ENCODE assay signal across 1 cellular context in genomic region chr21:46458315-46459023, GRCh38.
TF ChIP-seq lines count a peak whose summit lies in the region.

Gene DIP2A (plus strand): TSS chr21:46458891. CDS start chr21:46459132, 241 bp downstream.

TF ChIP-seq in HepG2, 621 proteins besides CTCF, POLR2A, EP300 and RAD21 (continued from another document and continues in another):
- TF ChIP-seq MEIS1 (CRISPR knock-in tag; IDR thresholded peaks at IDR 0.05; ENCODE audit: borderline replicate concordance), result peak; percentile 50; the same call in 1 of the 2 replicates
- TF ChIP-seq ZFP90 (CRISPR knock-in tag; IDR thresholded peaks at IDR 0.05; ENCODE audit: borderline replicate concordance), result peak; percentile 39; the same call in 1 of the 2 replicates
- TF ChIP-seq ZBTB10 (CRISPR knock-in tag; IDR thresholded peaks at IDR 0.05; ENCODE audit: borderline replicate concordance), result peak; percentile 45
- peak; percentile 52; the same call in 1 of the 2 replicates for TF ChIP-seq HDAC2 (CRISPR knock-in tag; IDR thresholded peaks at IDR 0.05)
- peak; percentile 67 for TF ChIP-seq ZNF510 (CRISPR knock-in tag; IDR thresholded peaks at IDR 0.05; ENCODE audit: low read depth)
- peak; percentile 88 for TF ChIP-seq ZMYM4 (CRISPR knock-in tag; IDR thresholded peaks at IDR 0.05)
- no peak for TF ChIP-seq ATAD3A (CRISPR knock-in tag; IDR thresholded peaks at IDR 0.05)
- peak; percentile 85 for TF ChIP-seq ARNT2 (CRISPR knock-in tag; IDR thresholded peaks at IDR 0.05; ENCODE audit: low read depth)
- 0 out of 2 replicates have a peak, but pooled peaks have one; percentile 74 for TF ChIP-seq ZNF30 (CRISPR knock-in tag; IDR thresholded peaks at IDR 0.05)
- peak; percentile 56 for TF ChIP-seq TAF15 (IDR thresholded peaks at IDR 0.05; ENCODE audit: low read depth, low read length, poor library complexity, severe bottlenecking)
- no peak for TF ChIP-seq ZFP36L2 (CRISPR knock-in tag; IDR thresholded peaks at IDR 0.05)
- peak; percentile 54 for TF ChIP-seq ZSCAN21 (CRISPR knock-in tag; IDR thresholded peaks at IDR 0.05; ENCODE audit: borderline replicate concordance)
- TF ChIP-seq ZSCAN30 (CRISPR knock-in tag; IDR thresholded peaks at IDR 0.05), result no peak
- peak; percentile 73 for TF ChIP-seq KMT2B (CRISPR knock-in tag; IDR thresholded peaks at IDR 0.05)
- peak; percentile 90 for TF ChIP-seq ZNF883 (CRISPR knock-in tag; IDR thresholded peaks at IDR 0.05; ENCODE audit: not compliant biosample characterization)
- TF ChIP-seq ZNF160 (CRISPR knock-in tag; IDR thresholded peaks at IDR 0.05), result peak; percentile 85
- TF ChIP-seq ZNF770 (CRISPR knock-in tag; IDR thresholded peaks at IDR 0.05), result peak; percentile 22; the same call in 1 of the 2 replicates
- peak; percentile 36 to 72; a peak in 2 of 4 replicates for TF ChIP-seq NR2F1 (CRISPR knock-in tag; IDR thresholded peaks at IDR 0.05)
- TF ChIP-seq AGO1 (IDR thresholded peaks at IDR 0.05; ENCODE audit: low read depth, low read length, poor library complexity, severe bottlenecking), result peak; percentile 34
- TF ChIP-seq POLR2AphosphoS5 (IDR thresholded peaks at IDR 0.05; ENCODE audit: low read depth, low read length), result peak; percentile 79
- TF ChIP-seq RNF219 (CRISPR knock-in tag; IDR thresholded peaks at IDR 0.05), result no peak
- TF ChIP-seq AGO2 (optimal IDR thresholded peaks at IDR 0.05; ENCODE audit: low read depth, low read length), result peak; percentile 62
- TF ChIP-seq SIN3B (IDR thresholded peaks at IDR 0.05; ENCODE audit: low read length), result peak; percentile 57; the same call in 1 of the 2 replicates
- TF ChIP-seq MATR3 (CRISPR knock-in tag; IDR thresholded peaks at IDR 0.05), result no peak
- TF ChIP-seq HNRNPH1 (optimal IDR thresholded peaks at IDR 0.05; ENCODE audit: low read depth, low read length), result no peak
- TF ChIP-seq SIN3A (IDR thresholded peaks at IDR 0.05; ENCODE audit: borderline replicate concordance, low read depth, low read length), result peak; percentile 67; the same call in 1 of the 2 replicates
- TF ChIP-seq SOX6 (IDR thresholded peaks at IDR 0.05), result no peak
- TF ChIP-seq SOX6 (CRISPR knock-in tag; IDR thresholded peaks at IDR 0.05), result peak; percentile 71
- TF ChIP-seq ATF2 (CRISPR knock-in tag; IDR thresholded peaks at IDR 0.05), result peak; percentile 75; the same call in 1 of the 2 replicates
- TF ChIP-seq GABPB1 (CRISPR knock-in tag; IDR thresholded peaks at IDR 0.05), result peak; percentile 80; the same call in 1 of the 2 replicates
- TF ChIP-seq ETV6 (CRISPR knock-in tag; conservative IDR thresholded peaks at IDR 0.05), result 0 out of 2 replicates have a peak, but pooled peaks have one; percentile 20
- peak; percentile 45 for TF ChIP-seq MED1 (CRISPR knock-in tag; IDR thresholded peaks at IDR 0.05)
- peak; percentile 78 for TF ChIP-seq ERF (CRISPR knock-in tag; IDR thresholded peaks at IDR 0.05)
- TF ChIP-seq ZFP82 (CRISPR knock-in tag; IDR thresholded peaks at IDR 0.05; ENCODE audit: borderline replicate concordance), result no peak
- no peak; the same call in 1 of the 2 replicates for TF ChIP-seq THRA (CRISPR knock-in tag; IDR thresholded peaks at IDR 0.05; ENCODE audit: borderline replicate concordance)
- peak; percentile 13; the same call in 1 of the 2 replicates for TF ChIP-seq NR2F6 (IDR thresholded peaks at IDR 0.05)
- 0 out of 2 replicates have a peak, but pooled peaks have one; percentile 53 for TF ChIP-seq NR2F6 (CRISPR knock-in tag; IDR thresholded peaks at IDR 0.05)
- TF ChIP-seq JUNB (CRISPR knock-in tag; IDR thresholded peaks at IDR 0.05; ENCODE audit: borderline replicate concordance), result no peak
- TF ChIP-seq TBX2 (CRISPR knock-in tag; IDR thresholded peaks at IDR 0.05; ENCODE audit: borderline replicate concordance), result peak; percentile 89
- peak; percentile 96 for TF ChIP-seq RBFOX2 (IDR thresholded peaks at IDR 0.05; ENCODE audit: low read depth, low read length)
- peak; percentile 68; the same call in 1 of the 2 replicates for TF ChIP-seq ZNF335 (CRISPR knock-in tag; IDR thresholded peaks at IDR 0.05)
- TF ChIP-seq KLF16 (CRISPR knock-in tag; IDR thresholded peaks at IDR 0.05), result peak in 1 of 2 experiments; percentile 90; a peak in 2 of 4 replicates
- peak; percentile 39; the same call in 1 of the 2 replicates for TF ChIP-seq ZNF556 (CRISPR knock-in tag; IDR thresholded peaks at IDR 0.05; ENCODE audit: borderline replicate concordance)
- peak; percentile 95 for TF ChIP-seq ZBTB14 (CRISPR knock-in tag; IDR thresholded peaks at IDR 0.05)
- 0 out of 2 replicates have a peak, but pooled peaks have one; percentile 48 for TF ChIP-seq MAF1 (CRISPR knock-in tag; IDR thresholded peaks at IDR 0.05; ENCODE audit: borderline replicate concordance)
- 0 out of 2 replicates have a peak, but pooled peaks have one; percentile 87 for TF ChIP-seq ZFP36L1 (CRISPR knock-in tag; IDR thresholded peaks at IDR 0.05)
- TF ChIP-seq PATZ1 (CRISPR knock-in tag; IDR thresholded peaks at IDR 0.05), result no peak; the same call in 1 of the 2 replicates
- TF ChIP-seq ZNF143 (CRISPR knock-in tag; IDR thresholded peaks at IDR 0.05), result peak; percentile 92
- TF ChIP-seq ZNF460 (CRISPR knock-in tag; IDR thresholded peaks at IDR 0.05; ENCODE audit: borderline replicate concordance), result no peak; the same call in 1 of the 2 replicates
- TF ChIP-seq ZSCAN20 (CRISPR knock-in tag; IDR thresholded peaks at IDR 0.05; ENCODE audit: borderline replicate concordance), result peak; percentile 87; the same call in 1 of the 2 replicates
- peak; percentile 76; the same call in 1 of the 2 replicates for TF ChIP-seq ATF7-NPFF (CRISPR knock-in tag; IDR thresholded peaks at IDR 0.05; ENCODE audit: low read depth)
- TF ChIP-seq SALL2 (CRISPR knock-in tag; IDR thresholded peaks at IDR 0.05), result 0 out of 2 replicates have a peak, but pooled peaks have one; percentile 27
- TF ChIP-seq HDAC1 (CRISPR knock-in tag; IDR thresholded peaks at IDR 0.05), result peak; percentile 89
- TF ChIP-seq ZGPAT (CRISPR knock-in tag; IDR thresholded peaks at IDR 0.05), result peak; percentile 87
- no peak for TF ChIP-seq ZNF136 (CRISPR knock-in tag; IDR thresholded peaks at IDR 0.05; ENCODE audit: low read depth)
- peak; percentile 83 for TF ChIP-seq DRAP1 (CRISPR knock-in tag; IDR thresholded peaks at IDR 0.05)
- peak; percentile 95 for TF ChIP-seq SAP130 (CRISPR knock-in tag; IDR thresholded peaks at IDR 0.05; ENCODE audit: low read depth)
